23 cellular contexts compared by ENCODE assay signal in the genomic region with DNA sequence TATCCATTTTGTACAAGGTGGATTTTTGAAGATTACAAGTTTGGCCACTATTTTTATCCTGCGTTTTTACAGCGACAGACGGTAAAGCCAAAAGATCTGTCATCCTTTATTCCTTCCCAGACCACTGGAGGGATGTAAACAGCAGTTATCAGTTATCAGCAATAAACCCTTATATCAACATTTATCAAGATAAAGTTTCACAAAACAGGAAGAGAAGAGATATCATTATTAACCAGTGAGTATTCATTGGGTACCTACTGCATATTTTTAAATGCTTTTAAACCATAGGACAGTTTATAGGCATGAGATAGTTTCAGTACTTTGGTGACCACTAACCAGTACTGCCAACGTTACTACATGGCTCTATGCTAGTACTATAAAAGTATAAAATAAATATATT. TPM values are rescaled to one million over a fixed set of nuclear protein-coding genes. Genes with fewer than 3 reads are reported as not detected.
A peak's percentile ranks its signal among the peaks of the same experiment; 100 is the strongest.
DNase-seq lines count a peak whose midpoint lies in the region; ATAC-seq and TF ChIP-seq lines count a peak whose summit lies in the region.
"Had no signal": no experiment of that assay in that cellular context is flagged by ENCODE, and none has a peak within 500 bp of the region (broad histone marks: within the 10 kb centered on the region; RNA-seq: fewer than 3 reads in every experiment).

No MANE protein-coding gene starts in this region.

- no peaks in the 10 kb centered on the region for H3K27me3 ChIP-seq in endodermal cell (ENCODE audit: control insufficient read depth, insufficient read depth, low read length, poor library complexity, severe bottlenecking)
- no peaks in the 10 kb centered on the region for H3K27me3 ChIP-seq in ascending aorta
- H3K27me3 ChIP-seq in psoas muscle (ENCODE audit: insufficient read depth in 3 of 3, low read length in 2 of 3): no peaks in the 10 kb centered on the region
- H3K27me3 ChIP-seq: BLaER1 treated with 17β-estradiol and CSF1 and Interleukin-3, amounts not matched to agents 10 nM and 100 nM had no signal

- H3K4me1 ChIP-seq in endodermal cell (ENCODE audit: control insufficient read depth, insufficient read depth, low read length): peaks cover 11% of the 10 kb centered on the region
- no peaks in the 10 kb centered on the region for H3K4me1 ChIP-seq in ascending aorta
- H3K4me1 ChIP-seq in psoas muscle: peaks cover 3% of the 10 kb centered on the region
- H3K4me1 ChIP-seq: A549 had no signal

- WGBS in endodermal cell (ENCODE audit: insufficient coverage in 1 of 2, insufficient read length in 1 of 2), 2 experiments: 82% methylated on average over 3 of the region's 4 CpGs; no CpG with 5 or more reads in 1 of the 2 experiments
- WGBS in psoas muscle, 3 donors: 70 to 86% (median 84%) methylated on average over 4 of the region's 4 CpGs

- H3K9me3 ChIP-seq in endodermal cell (ENCODE audit: control insufficient read depth, low read length) (peaks cover 16% of the 10 kb centered on the region), ascending aorta (no peaks in the 10 kb centered on the region), psoas muscle (no peaks in the 10 kb centered on the region)
- H3K9me3 ChIP-seq: A549; BLaER1 treated with 17β-estradiol and CSF1 and Interleukin-3, amounts not matched to agents 10 nM and 100 nM had no signal

- H3K27ac ChIP-seq in C4-2B (peak overlapping the region; percentile 88; the same call in 1 of the 2 replicates), endodermal cell (ENCODE audit: low read depth, low read length) (no peak overlapping the region), ascending aorta (no peak overlapping the region), psoas muscle (no peak overlapping the region)
- H3K27ac ChIP-seq: 22Rv1; A549; BLaER1 treated with 17β-estradiol and CSF1 and Interleukin-3, amounts not matched to agents 10 nM and 100 nM had no signal

- H3K4me3 ChIP-seq in LNCaP clone FGC (ENCODE audit: low read depth, low read length) (no peak overlapping the region), endodermal cell (ENCODE audit: low read length) (no peak overlapping the region), ascending aorta (no peak overlapping the region), psoas muscle (no peak overlapping the region)
- H3K4me3 ChIP-seq: A549; BLaER1 treated with 17β-estradiol and CSF1 and Interleukin-3, amounts not matched to agents 10 nM and 100 nM had no signal

- intact Hi-C loops in left colon (cut with DNase I, micrococcal nuclease): no loop called here
- intact Hi-C loops in ascending aorta (cut with DNase I): no loop called here
- intact Hi-C loops in psoas muscle (cut with DNase I): no loop called here

- no peaks in the 10 kb centered on the region for H3K27me3 Mint-ChIP-seq in endodermal cell (ENCODE audit: insufficient read depth)
- H3K27me3 Mint-ChIP-seq: B cell; CD8-positive, alpha-beta memory T cell had no signal

- DNase-seq in LNCaP clone FGC (ENCODE audit: low read depth) (peak; percentile 88), endodermal cell (no peak), left colon (no peak), NCI-H2171 treated with DMSO at 0.1 percent for 48 hours (lab: John Stamatoyannopoulos, UW) (no peak), ascending aorta (ENCODE audit: low spot score in 2 of 2) (no peak), psoas muscle (no peak)
- DNase-seq: AML-193; CD4-positive, alpha-beta memory T cell; CD4-positive, CD25-positive, alpha-beta regulatory T cell; CD8-positive, alpha-beta memory T cell; COR-L47; DMS 273 treated with DMSO at 0.1 percent for 48 hours; DMS153; DMS53; DMS79 treated with DMSO at 0.1 percent for 48 hours; GF-D8 had no signal

- H3K9me3 Mint-ChIP-seq in endodermal cell: peaks cover 11% of the 10 kb centered on the region
- H3K9me3 Mint-ChIP-seq: CD14-positive monocyte; CD4-positive, alpha-beta memory T cell; CD8-positive, alpha-beta memory T cell had no signal

- H3K4me3 Mint-ChIP-seq in endodermal cell: no peak overlapping the region
- H3K4me3 Mint-ChIP-seq: B cell; CD14-positive monocyte; CD4-positive, alpha-beta memory T cell; CD4-positive, CD25-positive, alpha-beta regulatory T cell; CD8-positive, alpha-beta memory T cell had no signal

- peaks cover 11% of the 10 kb centered on the region for H3K36me3 Mint-ChIP-seq in endodermal cell (ENCODE audit: low read depth)
- H3K36me3 Mint-ChIP-seq: CD14-positive monocyte; CD4-positive, alpha-beta memory T cell; CD4-positive, CD25-positive, alpha-beta regulatory T cell had no signal

- H3K36me3 ChIP-seq in endodermal cell (ENCODE audit: control insufficient read depth, insufficient read depth, low read length) (no peaks in the 10 kb centered on the region), ascending aorta (no peaks in the 10 kb centered on the region), psoas muscle (ENCODE audit: insufficient read depth in 1 of 2, low read depth in 1 of 2) (no peaks in the 10 kb centered on the region)

- ATAC-seq in left colon: peak; percentile 22
- ATAC-seq in GM18861 (IDR thresholded peaks at IDR 0.05; ENCODE audit: unreplicated experiment): no peak
- no peak for ATAC-seq in psoas muscle
- ATAC-seq: A549 had no signal

- H3K4me1 Mint-ChIP-seq in endodermal cell: peaks cover 25% of the 10 kb centered on the region
- H3K4me1 Mint-ChIP-seq: B cell; CD4-positive, alpha-beta memory T cell had no signal

- H3K9ac ChIP-seq in endodermal cell (ENCODE audit: extremely low read depth, low read length, poor library complexity, severe bottlenecking): no peak overlapping the region
- H3K9ac ChIP-seq: BLaER1 treated with 17β-estradiol and CSF1 and Interleukin-3, amounts not matched to agents 10 nM and 100 nM had no signal

- TF ChIP-seq CTCF in C4-2B (conservative IDR thresholded peaks at IDR 0.05) (peak; percentile 21; the same call in 1 of the 2 replicates), LNCaP clone FGC (IDR thresholded peaks at IDR 0.05; ENCODE audit: control insufficient read depth, extremely low read depth, insufficient read depth) (peak; percentile 9; the same call in 1 of the 2 replicates), endodermal cell (conservative IDR thresholded peaks at IDR 0.05) (peak; percentile 41), ascending aorta (IDR thresholded peaks at IDR 0.05) (no peak), psoas muscle (IDR thresholded peaks at IDR 0.05) (no peak)

- no peak overlapping the region for H3K27ac Mint-ChIP-seq in endodermal cell
- H3K27ac Mint-ChIP-seq: B cell; CD14-positive monocyte; CD4-positive, CD25-positive, alpha-beta regulatory T cell; CD8-positive, alpha-beta memory T cell had no signal

RNA-seq across cellular contexts. Expression of a gene that starts 5.9 kb away (rescaled TPM):
- total RNA-seq in endodermal cell (10 to 100 TPM; 69.8 to 89.9 TPM), left colon (10 to 100 TPM; 37.8 to 41.8 TPM), ascending aorta (134 TPM), psoas muscle (10 to 100 TPM; 44.1 to 77.4 (median 61.9) TPM)
- polyA plus RNA-seq in endodermal cell (2013, experiment 1 of 2): 55.9 TPM
- polyA plus RNA-seq in endodermal cell (2013, experiment 2 of 2): 54.0 TPM
- 10 to 100 TPM; 57.4 to 67.8 (median 67.5) TPM for polyA plus RNA-seq in psoas muscle

RNA-seq across cellular contexts. Expression of a gene that starts 32.9 kb away (rescaled TPM):
- total RNA-seq in endodermal cell (10 to 100 TPM; 46.8 to 56.4 TPM), left colon (10 to 100 TPM; 31.1 to 33.6 TPM), ascending aorta (3.2 TPM), psoas muscle (10 to 100 TPM in 3 of 4 donors, 1 to 10 TPM in 1; 9.1 to 24.1 (median 17.3) TPM)
- 34.4 TPM for polyA plus RNA-seq in endodermal cell (2013, experiment 1 of 2)
- polyA plus RNA-seq in endodermal cell (2013, experiment 2 of 2): 37.5 TPM
- polyA plus RNA-seq in psoas muscle: 10 to 100 TPM; 13.7 to 21.7 (median 18.5) TPM

RNA-seq across cellular contexts. Expression of a gene that starts 33.1 kb away (rescaled TPM):
- total RNA-seq in endodermal cell: 10 to 100 TPM in 1 of 2 donors, 1 to 10 TPM in 1; 6.2 to 10.0 TPM
- polyA plus RNA-seq in endodermal cell (2013, experiment 1 of 2): 6.1 TPM
- polyA plus RNA-seq in endodermal cell (2013, experiment 2 of 2): 4.7 TPM
- total RNA-seq in left colon: 10 to 100 TPM in 1 of 2 donors, 1 to 10 TPM in 1; 9.2 to 12.5 TPM
- 0.43 TPM for total RNA-seq in ascending aorta
- 10 to 100 TPM in 3 of 4 donors, 1 to 10 TPM in 1; 7.8 to 18.1 (median 11.5) TPM for total RNA-seq in psoas muscle
- 10 to 100 TPM in 1 of 3 donors, 1 to 10 TPM in 2; 3.4 to 13.1 (median 5.0) TPM for polyA plus RNA-seq in psoas muscle

Comparison
In these comparisons a context has a peak if more than half of its experiments do, and no peak if none do; other contexts are left out.
1. CTCF ChIP-seq: peak in C4-2B (single experiment), LNCaP clone FGC (single experiment) and endodermal cell (single experiment); none in ascending aorta (0 of 3) and psoas muscle (single experiment).